ENCODE assay signal across 15 cellular contexts in the genomic region with DNA sequence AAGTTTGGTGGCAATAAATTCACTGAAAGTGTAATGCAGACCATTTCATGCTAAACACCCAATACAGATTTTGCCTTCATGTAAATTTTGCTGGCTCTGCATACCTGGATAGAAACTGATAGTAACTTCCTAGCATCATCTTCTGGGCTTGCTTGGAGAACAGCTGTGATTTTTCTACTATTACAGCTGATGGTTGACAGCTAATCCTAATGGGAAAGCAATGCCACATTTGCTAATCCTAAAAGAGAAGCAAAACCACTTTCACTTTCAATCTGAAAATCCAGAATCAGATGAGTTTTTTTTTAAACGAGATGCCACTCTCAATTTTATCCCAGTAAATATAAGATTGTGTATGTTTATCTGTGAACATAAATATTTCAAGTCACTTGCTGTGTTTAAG.
"Had no signal": no experiment of that assay in that cellular context is flagged by ENCODE, and none has a peak within 500 bp of the region (broad histone marks: within the 10 kb centered on the region; RNA-seq: fewer than 3 reads in every experiment).

No MANE protein-coding gene starts in this region.

- FAIRE-seq: endometrium had no signal

- H3K9me3 ChIP-seq: colonic mucosa had no signal

- H3K27me3 ChIP-seq: colonic mucosa had no signal

- ATAC-seq: stimulated activated naive CD8-positive, alpha-beta T cell treated with anti-CD3 and anti-CD28 coated beads, Interleukin-15, Interleukin-2, amounts not matched to agents 100 U/mL and 50 U/mL, for 24 hours had no signal

- H3K4me3 ChIP-seq: colonic mucosa, left ventricle myocardium inferior, skin epidermis had no signal

- H3K36me3 ChIP-seq: colonic mucosa, left ventricle myocardium inferior had no signal

- DNase-seq: activated CD4-positive, alpha-beta T cell treated with anti-CD3 and anti-CD28 coated beads, Interleukin-2, amount 10 ng/mL, durations not matched to agents 7 days and 5 days; activated CD8-positive, alpha-beta memory T cell treated with anti-CD3 and anti-CD28 coated beads for 24 hours; activated gamma-delta T cell treated with Interleukin-2 at 50 U/mL for 16 hours; amniotic stem cell; caudate nucleus; colonic mucosa; islet precursor cell; left ventricle myocardium inferior; mesendoderm; nucleus accumbens; posterior cingulate gyrus; stimulated activated naive CD8-positive, alpha-beta T cell treated with anti-CD3 and anti-CD28 coated beads, Interleukin-15, Interleukin-2, amounts not matched to agents 100 U/mL and 50 U/mL, for 24 hours; trophoblast cell had no signal

- H3K27ac ChIP-seq: colonic mucosa, left ventricle myocardium inferior, skin epidermis had no signal

- H3K4me1 ChIP-seq: colonic mucosa, left ventricle myocardium inferior had no signal
